In the genomic region with DNA sequence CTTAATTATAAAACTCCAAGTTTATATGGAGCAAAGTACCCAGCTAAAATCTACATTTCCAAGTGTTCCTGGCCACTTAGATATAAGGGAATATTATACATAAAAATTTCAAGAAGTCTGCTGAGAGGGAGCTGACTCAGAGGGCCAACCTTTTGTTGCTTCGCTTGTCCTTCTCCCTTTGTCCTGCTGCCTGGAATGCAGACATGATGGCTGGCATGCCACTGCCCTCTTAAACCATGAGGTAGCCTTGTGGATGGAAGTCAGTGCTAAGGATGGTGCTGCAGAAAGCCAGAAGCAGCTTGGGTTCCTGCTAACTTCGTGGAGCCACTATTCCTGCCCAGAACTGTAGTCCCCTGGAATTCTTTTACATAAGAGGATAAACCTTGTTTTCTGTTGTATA, we compare ENCODE assay signal across 1 cellular context.
TF ChIP-seq lines count a peak whose summit lies in the region.

No MANE protein-coding gene starts in this region.

TF ChIP-seq in H1, 55 proteins besides CTCF, POLR2A, EP300 and RAD21 (continued from another document):
- no peak for TF ChIP-seq GABPA (IDR thresholded peaks at IDR 0.05; ENCODE audit: borderline replicate concordance, insufficient read depth, low read length)
- TF ChIP-seq, protein P1, sequence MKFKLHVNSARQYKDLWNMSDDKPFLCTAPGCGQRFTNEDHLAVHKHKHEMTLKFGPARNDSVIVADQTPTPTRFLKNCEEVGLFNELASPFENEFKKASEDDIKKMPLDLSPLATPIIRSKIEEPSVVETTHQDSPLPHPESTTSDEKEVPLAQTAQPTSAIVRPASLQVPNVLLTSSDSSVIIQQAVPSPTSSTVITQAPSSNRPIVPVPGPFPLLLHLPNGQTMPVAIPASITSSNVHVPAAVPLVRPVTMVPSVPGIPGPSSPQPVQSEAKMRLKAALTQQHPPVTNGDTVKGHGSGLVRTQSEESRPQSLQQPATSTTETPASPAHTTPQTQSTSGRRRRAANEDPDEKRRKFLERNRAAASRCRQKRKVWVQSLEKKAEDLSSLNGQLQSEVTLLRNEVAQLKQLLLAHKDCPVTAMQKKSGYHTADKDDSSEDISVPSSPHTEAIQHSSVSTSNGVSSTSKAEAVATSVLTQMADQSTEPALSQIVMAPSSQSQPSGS (IDR thresholded peaks at IDR 0.05; ENCODE audit: low read length) = no peak
- no peak for TF ChIP-seq RBBP5 (IDR thresholded peaks at IDR 0.05; ENCODE audit: borderline replicate concordance, low read depth, low read length)
- no peak for TF ChIP-seq CBX8 (IDR thresholded peaks at IDR 0.05; ENCODE audit: borderline replicate concordance, low read depth, low read length)
- TF ChIP-seq CEBPB (IDR thresholded peaks at IDR 0.05; ENCODE audit: low read depth, low read length) = no peak
- TF ChIP-seq GTF2F1 (IDR thresholded peaks at IDR 0.05; ENCODE audit: borderline replicate concordance, low read depth, low read length) = no peak
- peak; percentile 62; the same call in 1 of the 2 replicates for TF ChIP-seq TEAD4 (IDR thresholded peaks at IDR 0.05; ENCODE audit: low read depth, low read length)
- no peak for TF ChIP-seq MAFK (IDR thresholded peaks at IDR 0.05; ENCODE audit: low read depth, low read length)
- TF ChIP-seq TCF12 (IDR thresholded peaks at IDR 0.05; ENCODE audit: low read depth, low read length) = no peak
- no peak for TF ChIP-seq BRCA1 (IDR thresholded peaks at IDR 0.05; ENCODE audit: low read depth, low read length)
- no peak for TF ChIP-seq JUND (IDR thresholded peaks at IDR 0.05; ENCODE audit: low read length)
- TF ChIP-seq KDM1A (IDR thresholded peaks at IDR 0.05; ENCODE audit: borderline replicate concordance, low read length) = 0 out of 2 replicates have a peak, but pooled peaks have one; percentile 16
